Comparison of ENCODE assay signal across 23 cellular contexts in genomic region chr5:93511445-93511844, GRCh38.
"Had no signal": no experiment of that assay in that cellular context is flagged by ENCODE, and none has a peak within 500 bp of the region (broad histone marks: within the 10 kb centered on the region; RNA-seq: fewer than 3 reads in every experiment).

No MANE protein-coding gene starts in this region.

- H3K4me1 Mint-ChIP-seq: activated CD4-positive, alpha-beta T cell treated with anti-CD3 and anti-CD28 coated beads, Interleukin-2, amount 10 ng/mL, durations not matched to agents 7 days and 5 days; central memory CD8-positive, alpha-beta T cell; naive thymus-derived CD4-positive, alpha-beta T cell had no signal

- DNase-seq: activated CD4-positive, alpha-beta T cell treated with anti-CD3 and anti-CD28 coated beads, Interleukin-2, amount 10 ng/mL, durations not matched to agents 7 days and 5 days; activated CD8-positive, alpha-beta T cell treated with anti-CD3 and anti-CD28 coated beads, Interleukin-2, amount 10 ng/mL, durations not matched to agents 7 days and 5 days; activated effector memory CD4-positive, alpha-beta T cell treated with Interleukin-2 at 50 U/mL for 16 hours; activated naive CD4-positive, alpha-beta T cell treated with anti-CD3 and anti-CD28 coated beads, Interleukin-2, amount 50 U/mL, for 16 hours; activated T-cell treated with anti-CD3 and anti-CD28 coated beads, Interleukin-2, amount 50 U/mL, for 24 hours; aorta; effector memory CD4-positive, alpha-beta T cell; esophagus squamous epithelium; heart right ventricle; kidney glomerular epithelial cell; left ventricle myocardium inferior; mucosa of descending colon; naive thymus-derived CD4-positive, alpha-beta T cell; ovary; right lobe of liver; small intestine; stimulated activated CD4-positive, alpha-beta T cell treated with anti-CD3 and anti-CD28 coated beads, Interleukin-15, amount 100 ng/mL, for 24 hours; stimulated activated CD4-positive, alpha-beta T cell treated with anti-CD3 and anti-CD28 coated beads, Interleukin-2, amount 100 ng/mL, for 48 hours; testis had no signal

- H3K36me3 ChIP-seq: esophagus squamous epithelium, heart right ventricle, left ventricle myocardium inferior, ovary, right lobe of liver had no signal

- H3K36me3 Mint-ChIP-seq: naive thymus-derived CD4-positive, alpha-beta T cell had no signal

- H3K4me3 Mint-ChIP-seq: activated CD4-positive, alpha-beta T cell treated with anti-CD3 and anti-CD28 coated beads, Interleukin-2, amount 10 ng/mL, durations not matched to agents 7 days and 5 days; activated CD8-positive, alpha-beta T cell treated with anti-CD3 and anti-CD28 coated beads, Interleukin-2, amount 10 ng/mL, durations not matched to agents 7 days and 5 days; activated T-cell treated with anti-CD3 and anti-CD28 coated beads, Interleukin-2, amount 50 U/mL, for 24 hours; central memory CD8-positive, alpha-beta T cell; naive thymus-derived CD4-positive, alpha-beta T cell; T-helper 1 cell treated with Interleukin-12 subunit alpha and Interleukin-12 subunit beta and Interleukin-4 antibody, amounts not matched to agents 30 μg/mL and 1 μg/mL, for 36 hours; type B pancreatic cell had no signal

- H3K27me3 Mint-ChIP-seq: activated CD4-positive, alpha-beta T cell treated with anti-CD3 and anti-CD28 coated beads, Interleukin-2, amount 10 ng/mL, durations not matched to agents 7 days and 5 days; type B pancreatic cell had no signal

- H3K27me3 ChIP-seq: esophagus squamous epithelium, heart right ventricle, ovary, right lobe of liver, testis had no signal

- H3K9me3 Mint-ChIP-seq: activated CD4-positive, alpha-beta T cell treated with anti-CD3 and anti-CD28 coated beads, Interleukin-2, amount 10 ng/mL, durations not matched to agents 7 days and 5 days; activated T-cell treated with anti-CD3 and anti-CD28 coated beads, Interleukin-2, amount 50 U/mL, for 24 hours; central memory CD8-positive, alpha-beta T cell; T-helper 1 cell treated with Interleukin-12 subunit alpha and Interleukin-12 subunit beta and Interleukin-4 antibody, amounts not matched to agents 30 μg/mL and 1 μg/mL, for 36 hours had no signal

- H3K27ac Mint-ChIP-seq: activated CD4-positive, alpha-beta T cell treated with anti-CD3 and anti-CD28 coated beads, Interleukin-2, amount 10 ng/mL, durations not matched to agents 7 days and 5 days; activated CD8-positive, alpha-beta T cell treated with anti-CD3 and anti-CD28 coated beads, Interleukin-2, amount 10 ng/mL, durations not matched to agents 7 days and 5 days; activated T-cell treated with anti-CD3 and anti-CD28 coated beads, Interleukin-2, amount 50 U/mL, for 24 hours; naive thymus-derived CD4-positive, alpha-beta T cell; T-helper 1 cell treated with Interleukin-12 subunit alpha and Interleukin-12 subunit beta and Interleukin-4 antibody, amounts not matched to agents 30 μg/mL and 1 μg/mL, for 36 hours; type B pancreatic cell had no signal

- H3K4me3 ChIP-seq: coronary artery, esophagus squamous epithelium, heart right ventricle, left ventricle myocardium inferior, mucosa of descending colon, ovary, right lobe of liver, testis had no signal

- H3K27ac ChIP-seq: coronary artery, esophagus squamous epithelium, heart right ventricle, left ventricle myocardium inferior, ovary, right lobe of liver, testis had no signal

- H3K9me3 ChIP-seq: esophagus squamous epithelium, heart right ventricle, left ventricle myocardium inferior, mucosa of descending colon, ovary, testis had no signal

- H3K4me1 ChIP-seq: esophagus squamous epithelium, heart right ventricle, left ventricle myocardium inferior, right lobe of liver, testis had no signal

- ATAC-seq: activated CD8-positive, alpha-beta T cell treated with anti-CD3 and anti-CD28 coated beads, Interleukin-2, amount 10 ng/mL, durations not matched to agents 7 days and 5 days; heart right ventricle; mucosa of descending colon; naive thymus-derived CD4-positive, alpha-beta T cell had no signal
